Comparison of ENCODE assay signal across 24 cellular contexts in the genomic region with DNA sequence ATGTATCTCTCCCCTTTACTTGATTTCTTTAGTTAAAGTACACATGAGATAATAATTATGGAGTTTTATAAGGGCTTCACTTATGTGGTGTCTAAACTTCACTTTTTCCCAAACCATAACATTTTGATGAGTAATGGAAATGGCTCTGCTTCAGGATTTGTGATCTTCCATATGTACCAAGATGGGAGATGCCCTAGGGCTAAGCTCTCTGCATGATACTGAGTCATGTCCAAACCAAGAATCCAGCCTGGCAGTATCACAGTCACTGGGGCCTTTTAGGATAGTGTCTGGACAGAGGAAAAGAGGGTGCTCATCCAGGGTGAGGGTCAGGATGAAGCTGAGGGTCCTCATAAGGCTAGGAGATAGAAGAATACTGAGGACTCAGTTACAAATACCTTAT. TPM values are rescaled to one million over a fixed set of nuclear protein-coding genes. Genes with fewer than 3 reads are reported as not detected.
DNase-seq lines count a peak whose midpoint lies in the region; FAIRE-seq and TF ChIP-seq lines count a peak whose summit lies in the region.
"Had no signal": no experiment of that assay in that cellular context is flagged by ENCODE, and none has a peak within 500 bp of the region (broad histone marks: within the 10 kb centered on the region; RNA-seq: fewer than 3 reads in every experiment).

No MANE protein-coding gene starts in this region.

- TF ChIP-seq POLR2A in erythroblast (IDR thresholded peaks at IDR 0.05; ENCODE audit: low read length) = no peak

- no peaks in the 10 kb centered on the region for H4K20me1 ChIP-seq in astrocyte (ENCODE audit: insufficient read depth, low read length)

- peaks cover 3% of the 10 kb centered on the region for H3K9me3 Mint-ChIP-seq in astrocyte (ENCODE audit: unreplicated experiment)

- no peaks in the 10 kb centered on the region for H3K27me3 ChIP-seq in astrocyte (ENCODE audit: insufficient read depth, low read length)
- H3K27me3 ChIP-seq: BE2C had no signal

- DNase-seq in EH (ENCODE audit: low read depth) (peak; percentile 49), M059J (ENCODE audit: low read depth) (peak; percentile 61), astrocyte (ENCODE audit: low read depth) (no peak), foreskin melanocyte (peak; percentile 61), erythroblast (lab: John Stamatoyannopoulos, UW) (no peak), NK-92 (lab: John Stamatoyannopoulos, UW; ENCODE audit: unreplicated experiment) (no peak)
- DNase-seq in stimulated activated CD4-positive, alpha-beta T cell treated with anti-CD3 and anti-CD28 coated beads, Interleukin-2, amount 100 ng/mL, for 24 hours = no peak
- DNase-seq: BE2C, COR-L47, DMS79, H7, NCI-H1105, NCI-H2081, NCI-H2171 treated with DMSO at 0.1 percent for 48 hours, NCI-H446, NCI-H526, PC-9, SIG-M5 had no signal

- no peaks in the 10 kb centered on the region for H3K79me2 ChIP-seq in astrocyte (ENCODE audit: insufficient read depth, low read length)

- H3K36me3 Mint-ChIP-seq in astrocyte (ENCODE audit: low read depth, unreplicated experiment) = no peaks in the 10 kb centered on the region

- H3K4me2 ChIP-seq in astrocyte (ENCODE audit: low read length) = no peak overlapping the region
- H3K4me2 ChIP-seq: PC-9 had no signal

- no peak overlapping the region for H3K4me3 Mint-ChIP-seq in astrocyte (ENCODE audit: unreplicated experiment)

- H2AFZ ChIP-seq in astrocyte (ENCODE audit: low read depth, low read length) = no peak overlapping the region
- H2AFZ ChIP-seq: PC-9 had no signal

- no peaks in the 10 kb centered on the region for H3K27me3 Mint-ChIP-seq in astrocyte (ENCODE audit: low read depth, unreplicated experiment)

- H3K9me3 ChIP-seq in astrocyte (ENCODE audit: insufficient read depth, low read depth, low read length) = no peaks in the 10 kb centered on the region
- H3K9me3 ChIP-seq: BE2C had no signal

- no peak overlapping the region for H3K27ac Mint-ChIP-seq in astrocyte (ENCODE audit: unreplicated experiment)

- no peak overlapping the region for H3K9ac ChIP-seq in astrocyte (ENCODE audit: low read length)

- FAIRE-seq in astrocyte (lab: Jason Lieb, UNC) = peak; percentile 90
- FAIRE-seq: G401.6, GM19239, K562 had no signal

- no peak overlapping the region for H3K4me3 ChIP-seq in astrocyte (ENCODE audit: insufficient read depth, low read depth, low read length)
- H3K4me3 ChIP-seq: K562, PC-9 had no signal

- H3K36me3 ChIP-seq in astrocyte (ENCODE audit: insufficient read depth, low read length) = no peaks in the 10 kb centered on the region
- H3K36me3 ChIP-seq: BE2C had no signal

- H3K4me1 Mint-ChIP-seq in astrocyte (ENCODE audit: low read depth, unreplicated experiment) = no peaks in the 10 kb centered on the region

- H3K27ac ChIP-seq in astrocyte (ENCODE audit: low read depth, low read length) = no peak overlapping the region
- H3K27ac ChIP-seq: PC-9, RWPE1 had no signal

- TF ChIP-seq CTCF in astrocyte (IDR thresholded peaks at IDR 0.05; ENCODE audit: insufficient read depth, low read depth, low read length) = no peak

- no peaks in the 10 kb centered on the region for H3K4me1 ChIP-seq in astrocyte (ENCODE audit: insufficient read depth, low read length)
- H3K4me1 ChIP-seq: BE2C had no signal

RNA-seq across cellular contexts. Expression of a gene that starts 47.9 kb away (rescaled TPM):
- not detected in 2 replicates for total RNA-seq in M059J (2014; rRNA removed; shearing (Covaris generic))
- not detected in 2 replicates for total RNA-seq in astrocyte
- total RNA-seq: A673, H7, K562, LHCN-M2, PC-9 had no signal

Comparison
In these comparisons a context has a peak if more than half of its experiments do, and no peak if none do; other contexts are left out.
1. DNase-seq: peak in EH (single experiment), M059J (single experiment) and foreskin melanocyte (single experiment); none in astrocyte (single experiment), erythroblast (0 of 2), NK-92 (single experiment) and stimulated activated CD4-positive, alpha-beta T cell treated with anti-CD3 and anti-CD28 coated beads, Interleukin-2, amount 100 ng/mL, for 24 hours (0 of 2).